In the genomic region with DNA sequence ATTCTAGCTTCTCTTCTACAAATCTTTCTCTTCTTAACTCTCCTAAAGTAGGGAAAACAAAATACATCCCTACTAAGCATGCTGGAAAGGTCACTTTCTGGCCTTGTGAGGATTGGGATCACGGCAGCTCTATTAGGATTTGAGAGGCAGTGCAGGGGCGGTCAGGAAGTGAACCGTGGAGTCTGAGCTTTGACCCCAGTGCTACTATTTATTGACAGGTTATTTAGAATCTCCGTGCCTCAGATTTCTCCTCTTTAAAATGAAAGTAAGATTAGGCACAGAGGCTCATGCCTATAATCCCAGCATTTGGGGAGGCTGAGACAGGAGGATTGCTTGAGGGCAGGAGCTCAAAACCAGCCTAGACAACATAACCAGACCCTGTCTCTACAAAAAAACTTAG, we compare ENCODE assay signal across 21 cellular contexts. TPM values are rescaled to one million over a fixed set of nuclear protein-coding genes. Genes with fewer than 3 reads are reported as not detected.
A peak's percentile ranks its signal among the peaks of the same experiment; 100 is the strongest.
DNase-seq lines count a peak whose midpoint lies in the region; ATAC-seq, FAIRE-seq and TF ChIP-seq lines count a peak whose summit lies in the region.
"Had no signal": no experiment of that assay in that cellular context is flagged by ENCODE, and none has a peak within 500 bp of the region (broad histone marks: within the 10 kb centered on the region; RNA-seq: fewer than 3 reads in every experiment).

No MANE protein-coding gene starts in this region.

- no peaks in the 10 kb centered on the region for H3K79me2 ChIP-seq in hepatocyte

- POLR2A ChIA-PET in activated CD8-positive, alpha-beta T cell treated with anti-CD3 and anti-CD28 coated beads for 36 hours (lab: Charles Lee), result no interaction called here

- no peak overlapping the region for H3K9ac ChIP-seq in liver (ENCODE audit: low read depth in 1 of 2, low read length in 2 of 2)

- no peak overlapping the region for H3K4me3 ChIP-seq in hepatocyte
- H3K4me3 ChIP-seq in liver (ENCODE audit: low read depth in 1 of 3, low read length in 3 of 3), result peak overlapping the region in 2 of 3 donors; percentile 17 to 22
- H3K4me3 ChIP-seq in small intestine (ENCODE audit: low read depth in 1 of 2, low read length in 2 of 2), result no peak overlapping the region

- H3K36me3 Mint-ChIP-seq in activated naive CD8-positive, alpha-beta T cell treated with anti-CD3 and anti-CD28 coated beads for 36 hours, result peaks cover 2% of the 10 kb centered on the region
- no peaks in the 10 kb centered on the region for H3K36me3 Mint-ChIP-seq in activated CD8-positive, alpha-beta T cell treated with anti-CD3 and anti-CD28 coated beads for 36 hours (ENCODE audit: low read depth)
- H3K36me3 Mint-ChIP-seq: CD4-positive, alpha-beta memory T cell had no signal

- H4K20me1 ChIP-seq in hepatocyte (ENCODE audit: insufficient read depth, poor library complexity, severe bottlenecking), result no peaks in the 10 kb centered on the region

- H3K9me3 ChIP-seq in hepatocyte (ENCODE audit: low read depth) (no peaks in the 10 kb centered on the region), liver (ENCODE audit: control insufficient read depth in 4 of 4, low read length in 3 of 4) (no peaks in the 10 kb centered on the region), small intestine (ENCODE audit: control insufficient read depth, low read depth) (no peaks in the 10 kb centered on the region)

- peak overlapping the region; percentile 46 for H3K4me2 ChIP-seq in hepatocyte

- peak overlapping the region; percentile 24 for H2AFZ ChIP-seq in hepatocyte

- WGBS in hepatocyte (ENCODE audit: low lambda C conversion rate, missing lambda C conversion rate), result 54% methylated on average over 4 of the region's 4 CpGs
- WGBS in liver, result 21% methylated on average over 4 of the region's 4 CpGs
- WGBS in small intestine, 3 donors, result 15 to 45% (median 28%) methylated on average over 4 of the region's 4 CpGs

- intact Hi-C loops in activated CD8-positive, alpha-beta T cell treated with anti-CD3 and anti-CD28 coated beads for 36 hours (cut with micrococcal nuclease), result no loop called here

- H3K27me3 ChIP-seq in hepatocyte (no peaks in the 10 kb centered on the region), liver (ENCODE audit: control insufficient read depth in 4 of 4, insufficient read depth in 4 of 4, low read length in 3 of 4) (no peaks in the 10 kb centered on the region), small intestine (ENCODE audit: control insufficient read depth in 2 of 2, insufficient read depth in 2 of 2, low read length in 2 of 2) (no peaks in the 10 kb centered on the region)

- no peaks in the 10 kb centered on the region for H3K27me3 Mint-ChIP-seq in activated naive CD8-positive, alpha-beta T cell treated with anti-CD3 and anti-CD28 coated beads for 36 hours
- no peaks in the 10 kb centered on the region for H3K27me3 Mint-ChIP-seq in activated CD8-positive, alpha-beta T cell treated with anti-CD3 and anti-CD28 coated beads for 36 hours
- H3K27me3 Mint-ChIP-seq: CD4-positive, alpha-beta memory T cell had no signal

- H3K27ac ChIP-seq in hepatocyte, result no peak overlapping the region
- H3K27ac ChIP-seq in liver (ENCODE audit: low read depth in 1 of 2, low read length in 2 of 2), result peak overlapping the region in 1 of 2 donors; percentile 25
- no peak overlapping the region for H3K27ac ChIP-seq in small intestine (ENCODE audit: low read depth in 1 of 2, low read length in 1 of 2)

- peak; percentile 8 for DNase-seq in hepatocyte (ENCODE audit: low spot score)
- DNase-seq in small intestine, result peak; percentile 75
- DNase-seq in activated naive CD8-positive, alpha-beta T cell treated with anti-CD3 and anti-CD28 coated beads for 36 hours, result no peak
- DNase-seq in NCI-H510A (lab: John Stamatoyannopoulos, UW), result no peak
- no peak for DNase-seq in activated CD8-positive, alpha-beta T cell treated with anti-CD3 and anti-CD28 coated beads for 36 hours
- DNase-seq: C1 segment of cervical spinal cord; Calu3; CD4-positive, alpha-beta memory T cell; COR-L47; DMS53; DMS79 treated with DMSO at 0.1 percent for 48 hours; GF-D8; GOT3; HCEC 1CT had no signal

- no peaks in the 10 kb centered on the region for H3K4me1 Mint-ChIP-seq in activated naive CD8-positive, alpha-beta T cell treated with anti-CD3 and anti-CD28 coated beads for 36 hours
- no peaks in the 10 kb centered on the region for H3K4me1 Mint-ChIP-seq in activated CD8-positive, alpha-beta T cell treated with anti-CD3 and anti-CD28 coated beads for 36 hours (ENCODE audit: low read depth)
- H3K4me1 Mint-ChIP-seq: CD4-positive, alpha-beta memory T cell had no signal

- CTCF ChIA-PET in activated CD8-positive, alpha-beta T cell treated with anti-CD3 and anti-CD28 coated beads for 36 hours (lab: Charles Lee), result interaction anchor here (0.9 kb wide), 2 partner anchors 79 to 106 kb away, joined by 3 read pairs; no protein-coding TSS in a partner anchor

- no peak for FAIRE-seq in small intestine (lab: Jason Lieb, UNC)
- FAIRE-seq: GM12891, GM18507, H54 had no signal

- no peaks in the 10 kb centered on the region for H3K9me2 ChIP-seq in hepatocyte (replicated peaks; ENCODE audit: insufficient read depth)

- H3K4me1 ChIP-seq in hepatocyte (ENCODE audit: insufficient read depth) (no peaks in the 10 kb centered on the region), liver (ENCODE audit: control insufficient read depth in 4 of 4, insufficient read depth in 4 of 4, low read length in 3 of 4) (peaks cover 0 to 6% (median 4%) of the 10 kb centered on the region in 4 donors), small intestine (ENCODE audit: control insufficient read depth in 2 of 2, insufficient read depth in 1 of 2, low read depth in 1 of 2, low read length in 1 of 2) (no peaks in the 10 kb centered on the region)

- H3K27ac Mint-ChIP-seq in activated naive CD8-positive, alpha-beta T cell treated with anti-CD3 and anti-CD28 coated beads for 36 hours, result no peak overlapping the region
- H3K27ac Mint-ChIP-seq in activated CD8-positive, alpha-beta T cell treated with anti-CD3 and anti-CD28 coated beads for 36 hours, result no peak overlapping the region
- H3K27ac Mint-ChIP-seq: CD4-positive, alpha-beta memory T cell had no signal

- no peak for ATAC-seq in activated CD8-positive, alpha-beta T cell treated with anti-CD3 and anti-CD28 coated beads for 36 hours

- no peak overlapping the region for H3K4me3 Mint-ChIP-seq in activated naive CD8-positive, alpha-beta T cell treated with anti-CD3 and anti-CD28 coated beads for 36 hours
- H3K4me3 Mint-ChIP-seq in activated CD8-positive, alpha-beta T cell treated with anti-CD3 and anti-CD28 coated beads for 36 hours, result no peak overlapping the region
- H3K4me3 Mint-ChIP-seq: CD4-positive, alpha-beta memory T cell had no signal

- H3K9me3 Mint-ChIP-seq in activated naive CD8-positive, alpha-beta T cell treated with anti-CD3 and anti-CD28 coated beads for 36 hours, result no peaks in the 10 kb centered on the region
- H3K9me3 Mint-ChIP-seq in activated CD8-positive, alpha-beta T cell treated with anti-CD3 and anti-CD28 coated beads for 36 hours, result peaks cover 2% of the 10 kb centered on the region
- H3K9me3 Mint-ChIP-seq: CD4-positive, alpha-beta memory T cell had no signal

- TF ChIP-seq RAD21 in liver (IDR thresholded peaks at IDR 0.05), result peak; percentile 22 to 24

- TF ChIP-seq CTCF in hepatocyte (IDR thresholded peaks at IDR 0.05; ENCODE audit: poor library complexity), result no peak
- TF ChIP-seq CTCF in liver (IDR thresholded peaks at IDR 0.05; ENCODE audit: low read depth, low read length, missing input control), result no peak
- no peak for TF ChIP-seq CTCF in activated CD8-positive, alpha-beta T cell treated with anti-CD3 and anti-CD28 coated beads for 36 hours (IDR thresholded peaks at IDR 0.05)

- H3K36me3 ChIP-seq in hepatocyte (replicated peaks; ENCODE audit: insufficient read depth, low read depth) (no peaks in the 10 kb centered on the region), liver (ENCODE audit: control insufficient read depth in 4 of 4, insufficient read depth in 3 of 4, low read depth in 1 of 4, low read length in 3 of 4) (no peaks in the 10 kb centered on the region), small intestine (ENCODE audit: control insufficient read depth in 2 of 2, insufficient read depth in 2 of 2, low read length in 2 of 2) (no peaks in the 10 kb centered on the region)

TF ChIP-seq in liver, 16 proteins besides CTCF, POLR2A, EP300 and RAD21 (continues in another document):
- TF ChIP-seq JUND (IDR thresholded peaks at IDR 0.05) (peak in 1 of 2 donors; percentile 29), TAF1 (conservative IDR thresholded peaks at IDR 0.05) (no peak), SP1 (IDR thresholded peaks at IDR 0.05) (peak; percentile 86), GABPA (IDR thresholded peaks at IDR 0.05 in 1 of 2, conservative IDR thresholded peaks at IDR 0.05 in 1 of 2) (peak in 1 of 2 donors; percentile 40), REST (IDR thresholded peaks at IDR 0.05) (peak; percentile 44), YY1 (IDR thresholded peaks at IDR 0.05) (peak; percentile 39), NR2F2 (IDR thresholded peaks at IDR 0.05) (peak; percentile 22)

RNA-seq across cellular contexts. Expression of gene CHRM5, which starts 42.0 kb away (rescaled TPM):
- total RNA-seq in hepatocyte (not detected in 2 replicates), liver (not detected)
- polyA plus RNA-seq in hepatocyte (0.05 TPM in 1 of 2 replicates, not detected in the other), liver (under 1 TPM in 1 of 2 donors, not detected in 1; 0.38 TPM), small intestine (not detected)
- total RNA-seq in activated naive CD8-positive, alpha-beta T cell treated with anti-CD3 and anti-CD28 coated beads for 36 hours, result not detected
- total RNA-seq in activated CD8-positive, alpha-beta T cell treated with anti-CD3 and anti-CD28 coated beads for 36 hours, result not detected
- total RNA-seq: A673; Calu3; CD4-positive, alpha-beta memory T cell; Daoy; G401 had no signal

Comparison
In these comparisons a context has a peak if more than half of its experiments do, and no peak if none do; other contexts are left out.
1. DNase-seq: peak in hepatocyte (single experiment) and small intestine (single experiment); none in activated naive CD8-positive, alpha-beta T cell treated with anti-CD3 and anti-CD28 coated beads for 36 hours (single experiment), NCI-H510A (single experiment) and activated CD8-positive, alpha-beta T cell treated with anti-CD3 and anti-CD28 coated beads for 36 hours (single experiment).
2. H3K4me3 ChIP-seq: peak in liver (2 of 3); none in hepatocyte (single experiment) and small intestine (0 of 2).